19 cellular contexts compared by ENCODE assay signal in the genomic region with DNA sequence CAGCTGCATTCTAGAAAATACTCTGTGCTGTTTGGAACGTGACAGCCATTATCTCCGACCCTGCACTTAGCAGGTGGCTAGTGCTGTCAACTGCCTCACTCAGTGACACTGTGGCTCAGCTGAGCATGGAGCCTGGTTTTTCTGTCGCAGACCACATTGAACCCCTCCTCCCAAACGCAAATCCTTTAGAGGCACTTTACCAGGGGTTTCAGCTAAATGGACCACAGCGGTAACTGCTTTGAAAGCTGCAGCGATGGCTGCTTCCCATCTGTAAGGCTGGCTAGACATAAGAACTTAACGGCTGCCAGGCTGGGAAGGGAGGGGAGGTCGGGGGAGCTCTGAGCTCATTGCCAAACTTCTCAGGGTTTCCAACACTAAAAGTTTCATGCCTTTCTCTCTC. TPM values are rescaled to one million over a fixed set of nuclear protein-coding genes. Genes with fewer than 3 reads are reported as not detected.
A peak's percentile ranks its signal among the peaks of the same experiment; 100 is the strongest.
DNase-seq lines count a peak whose midpoint lies in the region; ATAC-seq and TF ChIP-seq lines count a peak whose summit lies in the region.
"Had no signal": no experiment of that assay in that cellular context is flagged by ENCODE, and none has a peak within 500 bp of the region (broad histone marks: within the 10 kb centered on the region; RNA-seq: fewer than 3 reads in every experiment).

No MANE protein-coding gene starts in this region.

- no peaks in the 10 kb centered on the region for H3K9me3 Mint-ChIP-seq in GM23338
- no peaks in the 10 kb centered on the region for H3K9me3 Mint-ChIP-seq in nephron
- H3K9me3 Mint-ChIP-seq in activated naive CD8-positive, alpha-beta T cell treated with anti-CD3 and anti-CD28 coated beads, Interleukin-2, amount 50 U/mL, for 24 hours, result no peaks in the 10 kb centered on the region

- H3K36me3 Mint-ChIP-seq in GM23338 (ENCODE audit: low read depth), result peaks cover 10% of the 10 kb centered on the region; the same call in 2 of the 3 replicates
- no peaks in the 10 kb centered on the region for H3K36me3 Mint-ChIP-seq in nephron (ENCODE audit: low read depth)
- no peaks in the 10 kb centered on the region for H3K36me3 Mint-ChIP-seq in activated naive CD8-positive, alpha-beta T cell treated with anti-CD3 and anti-CD28 coated beads, Interleukin-2, amount 50 U/mL, for 24 hours (ENCODE audit: low read depth)
- H3K36me3 Mint-ChIP-seq: CD14-positive monocyte had no signal

- ATAC-seq in GM23338, result peak; percentile 52
- no peak for ATAC-seq in HG03139 (IDR thresholded peaks at IDR 0.05; ENCODE audit: unreplicated experiment)
- ATAC-seq in activated naive CD8-positive, alpha-beta T cell treated with anti-CD3 and anti-CD28 coated beads, Interleukin-2, amount 50 U/mL, for 24 hours, result no peak

- no peaks in the 10 kb centered on the region for H4K20me1 ChIP-seq in GM23338 (replicated peaks; ENCODE audit: insufficient read depth)

- no peak overlapping the region for H3K27ac ChIP-seq in GM23338 (ENCODE audit: low read depth)
- H3K27ac ChIP-seq in caudate nucleus (ENCODE audit: low read depth, low read length), result no peak overlapping the region
- H3K27ac ChIP-seq: SK-N-MC had no signal

- H3K27ac Mint-ChIP-seq in GM23338 (no peak overlapping the region), nephron (peak overlapping the region in 2 of 3 experiments; percentile 19 to 24)
- no peak overlapping the region for H3K27ac Mint-ChIP-seq in activated naive CD8-positive, alpha-beta T cell treated with anti-CD3 and anti-CD28 coated beads, Interleukin-2, amount 50 U/mL, for 24 hours
- H3K27ac Mint-ChIP-seq: CD14-positive monocyte had no signal

- H2AFZ ChIP-seq in GM23338, result no peak overlapping the region

- TF ChIP-seq CTCF in GM23338 (conservative IDR thresholded peaks at IDR 0.05; ENCODE audit: low read depth in 2 of 2), result no peak
- no peak for TF ChIP-seq CTCF in nephron (IDR thresholded peaks at IDR 0.05; ENCODE audit: unreplicated experiment in 3 of 3)

- no peaks in the 10 kb centered on the region for H3K36me3 ChIP-seq in GM23338 (ENCODE audit: insufficient read depth)

- H3K4me3 Mint-ChIP-seq in GM23338, result no peak overlapping the region
- no peak overlapping the region for H3K4me3 Mint-ChIP-seq in nephron
- no peak overlapping the region for H3K4me3 Mint-ChIP-seq in activated naive CD8-positive, alpha-beta T cell treated with anti-CD3 and anti-CD28 coated beads, Interleukin-2, amount 50 U/mL, for 24 hours
- H3K4me3 Mint-ChIP-seq: CD14-positive monocyte had no signal

- H3K4me2 ChIP-seq in GM23338, result no peak overlapping the region

- H3F3A ChIP-seq in GM23338 (replicated peaks; ENCODE audit: low read depth), result no peaks in the 10 kb centered on the region

- peak in 2 of 3 experiments; percentile 15 to 86 for DNase-seq in NCI-H1417 (lab: John Stamatoyannopoulos, UW)
- DNase-seq in NCI-H1417 treated with DMSO at 0.1 percent for 48 hours (lab: John Stamatoyannopoulos, UW), result no peak
- no peak for DNase-seq in GM23338 (ENCODE audit: low spot score)
- peak; percentile 34 for DNase-seq in astrocyte of the hippocampus (ENCODE audit: low read depth, low spot score)
- DNase-seq in activated naive CD8-positive, alpha-beta T cell treated with anti-CD3 and anti-CD28 coated beads, Interleukin-2, amount 50 U/mL, for 24 hours, result no peak
- no peak for DNase-seq in caudate nucleus (lab: John Stamatoyannopoulos, UW)
- DNase-seq: 8988T, DMS79 treated with DMSO at 0.1 percent for 48 hours, NCI-H146, NCI-H2171, OCI-M1, SHP77 had no signal

- no peaks in the 10 kb centered on the region for H3K79me2 ChIP-seq in GM23338 (replicated peaks; ENCODE audit: insufficient read depth)

- no peaks in the 10 kb centered on the region for H3K27me3 ChIP-seq in GM23338 (ENCODE audit: insufficient read depth)

- peaks cover 6% of the 10 kb centered on the region; the same call in 1 of the 2 replicates for H3K4me1 ChIP-seq in GM23338 (ENCODE audit: insufficient read depth)

- no peak overlapping the region for H3K4me3 ChIP-seq in GM23338
- H3K4me3 ChIP-seq: SK-N-MC had no signal

- H3K9me2 ChIP-seq in GM23338 (ENCODE audit: insufficient read depth), result no peaks in the 10 kb centered on the region

- H3K4me1 Mint-ChIP-seq in GM23338 (peaks cover 15% of the 10 kb centered on the region), nephron (peaks cover 10% of the 10 kb centered on the region)
- H3K4me1 Mint-ChIP-seq in activated naive CD8-positive, alpha-beta T cell treated with anti-CD3 and anti-CD28 coated beads, Interleukin-2, amount 50 U/mL, for 24 hours, result no peaks in the 10 kb centered on the region
- H3K4me1 Mint-ChIP-seq: CD14-positive monocyte had no signal

- H3K27me3 Mint-ChIP-seq in GM23338 (ENCODE audit: insufficient read depth, low read depth, poor library complexity), result peaks cover 3% of the 10 kb centered on the region
- H3K27me3 Mint-ChIP-seq in nephron (ENCODE audit: low read depth), result peaks cover 21% of the 10 kb centered on the region
- peaks cover 5% of the 10 kb centered on the region for H3K27me3 Mint-ChIP-seq in activated naive CD8-positive, alpha-beta T cell treated with anti-CD3 and anti-CD28 coated beads, Interleukin-2, amount 50 U/mL, for 24 hours

TF ChIP-seq in GM23338, 12 proteins besides CTCF, POLR2A, EP300 and RAD21:
- no peak for TF ChIP-seq POLR2AphosphoS5 (IDR thresholded peaks at IDR 0.05; ENCODE audit: low read depth)

RNA-seq across cellular contexts. Expression of gene SLC34A2, which starts 8.1 kb away (rescaled TPM):
- total RNA-seq in GM23338 (2014; rRNA removed; shearing (Covaris generic)), result 0.80 and 5.7 TPM in 2 replicates
- polyA plus RNA-seq in GM23338 (2016; fragmentation: Nextera tagmentation; extraction: Ambion mirVana), result 0.31 and 0.73 TPM in 2 replicates
- total RNA-seq: NCI-H460, RPMI7951 had no signal
- polyA plus RNA-seq: AG04450, CD14-positive monocyte had no signal

Comparison
In these comparisons a context has a peak if more than half of its experiments do, and no peak if none do; other contexts are left out.
1. DNase-seq: peak in NCI-H1417 (2 of 3) and astrocyte of the hippocampus (single experiment); none in NCI-H1417 treated with DMSO at 0.1 percent for 48 hours (single experiment), GM23338 (single experiment), activated naive CD8-positive, alpha-beta T cell treated with anti-CD3 and anti-CD28 coated beads, Interleukin-2, amount 50 U/mL, for 24 hours (single experiment) and caudate nucleus (0 of 61).
2. H3K27ac Mint-ChIP-seq: peak in nephron (2 of 3); none in GM23338 (single experiment) and activated naive CD8-positive, alpha-beta T cell treated with anti-CD3 and anti-CD28 coated beads, Interleukin-2, amount 50 U/mL, for 24 hours (single experiment).